1 cellular context compared by ENCODE assay signal in the genomic region with DNA sequence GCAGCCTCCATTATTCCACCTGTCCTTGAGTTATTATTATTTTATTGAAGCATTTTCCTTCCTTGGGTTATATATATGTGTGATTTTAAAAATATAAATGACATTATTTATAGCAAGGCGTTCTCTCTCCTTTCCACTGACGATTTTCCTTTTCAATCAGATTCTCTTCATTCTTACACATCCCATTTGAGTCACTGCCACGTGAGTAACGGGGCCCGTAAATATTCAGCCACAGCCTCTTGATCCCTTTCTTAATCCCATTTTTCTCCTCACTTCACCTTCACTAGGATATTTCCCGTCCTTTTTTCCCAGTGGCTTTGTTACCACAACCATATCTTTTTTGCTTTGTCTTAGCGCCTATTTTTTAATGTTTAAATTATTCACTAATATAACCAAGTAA.
TF ChIP-seq lines count a peak whose summit lies in the region.

No MANE protein-coding gene starts in this region.

TF ChIP-seq in SK-N-SH, 30 proteins besides CTCF, POLR2A, EP300 and RAD21 (continued from another document):
- TF ChIP-seq, protein P1, sequence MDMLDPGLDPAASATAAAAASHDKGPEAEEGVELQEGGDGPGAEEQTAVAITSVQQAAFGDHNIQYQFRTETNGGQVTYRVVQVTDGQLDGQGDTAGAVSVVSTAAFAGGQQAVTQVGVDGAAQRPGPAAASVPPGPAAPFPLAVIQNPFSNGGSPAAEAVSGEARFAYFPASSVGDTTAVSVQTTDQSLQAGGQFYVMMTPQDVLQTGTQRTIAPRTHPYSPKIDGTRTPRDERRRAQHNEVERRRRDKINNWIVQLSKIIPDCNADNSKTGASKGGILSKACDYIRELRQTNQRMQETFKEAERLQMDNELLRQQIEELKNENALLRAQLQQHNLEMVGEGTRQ (IDR thresholded peaks at IDR 0.05; ENCODE audit: borderline replicate concordance, low read depth, low read length): no peak
- TF ChIP-seq YY1 (IDR thresholded peaks at IDR 0.05; ENCODE audit: low read depth) (no peak), RXRA (IDR thresholded peaks at IDR 0.05; ENCODE audit: borderline replicate concordance, low read depth) (no peak), MXI1 (IDR thresholded peaks at IDR 0.05; ENCODE audit: low read depth, low read length) (no peak)
